ENCODE assay signal across 10 cellular contexts in genomic region chr6:26555505-26556262, GRCh38. TPM values are rescaled to one million over a fixed set of nuclear protein-coding genes. Genes with fewer than 3 reads are reported as not detected.
DNase-seq lines count a peak whose midpoint lies in the region; ATAC-seq and TF ChIP-seq lines count a peak whose summit lies in the region.
"Had no signal": no experiment of that assay in that cellular context is flagged by ENCODE, and none has a peak within 500 bp of the region (broad histone marks: within the 10 kb centered on the region; RNA-seq: fewer than 3 reads in every experiment).

No MANE protein-coding gene starts in this region.

- H3F3A ChIP-seq in GM23248 (ENCODE audit: insufficient read depth) = peaks cover 50% of the 10 kb centered on the region

- in situ Hi-C loops in GM23248 (cut with MboI) = no loop called here

- TF ChIP-seq CTCF in progenitor cell of endocrine pancreas (IDR thresholded peaks at IDR 0.05; ENCODE audit: unreplicated experiment) = no peak

- peak overlapping the region; percentile 78 for H3K4me2 ChIP-seq in GM23248 (ENCODE audit: unreplicated experiment)

- no peaks in the 10 kb centered on the region for H3K9me2 ChIP-seq in GM23248 (ENCODE audit: insufficient read depth)

- peak overlapping the region; percentile 30 for H3K4me3 Mint-ChIP-seq in dendritic cell treated with granulocyte-macrophage colony-stimulating factor and Interleukin-4, amounts not matched to agents 40 ng/mL and 50 ng/mL, for 4 days
- H3K4me3 Mint-ChIP-seq in progenitor cell of endocrine pancreas (ENCODE audit: low read depth) = no peak overlapping the region

- peaks cover 9% of the 10 kb centered on the region for H3K4me1 Mint-ChIP-seq in dendritic cell treated with granulocyte-macrophage colony-stimulating factor and Interleukin-4, amounts not matched to agents 40 ng/mL and 50 ng/mL, for 4 days (ENCODE audit: low read depth)
- H3K4me1 Mint-ChIP-seq in progenitor cell of endocrine pancreas (ENCODE audit: low read depth) = peaks cover 4% of the 10 kb centered on the region

- H2AFZ ChIP-seq in GM23248 = peak overlapping the region; percentile 42; the same call in 1 of the 2 replicates

- DNase-seq in GM23248 (peak; percentile 53), NCI-H2227 treated with DMSO at 0.1 percent for 48 hours (lab: John Stamatoyannopoulos, UW) (peak; percentile 83), progenitor cell of endocrine pancreas (ENCODE audit: low spot score, unreplicated experiment) (no peak), NCI-H2171 (lab: John Stamatoyannopoulos, UW) (no peak), OCI-M2 (lab: John Stamatoyannopoulos, UW; ENCODE audit: unreplicated experiment) (no peak), glomerular visceral epithelial cell (ENCODE audit: extremely low spot score) (no peak)

- H3K27me3 Mint-ChIP-seq in dendritic cell treated with granulocyte-macrophage colony-stimulating factor and Interleukin-4, amounts not matched to agents 40 ng/mL and 50 ng/mL, for 4 days = peaks cover 5% of the 10 kb centered on the region
- peaks cover 11% of the 10 kb centered on the region for H3K27me3 Mint-ChIP-seq in progenitor cell of endocrine pancreas

- H4K20me1 ChIP-seq in GM23248 (ENCODE audit: insufficient read depth) = no peaks in the 10 kb centered on the region

- no peaks in the 10 kb centered on the region for H3K27me3 ChIP-seq in GM23248 (replicated peaks; ENCODE audit: insufficient read depth)
- H3K27me3 ChIP-seq: SJSA1 had no signal

- peak overlapping the region; percentile 74 for H3K4me3 ChIP-seq in GM23248

- no peaks in the 10 kb centered on the region for H3K9me3 ChIP-seq in GM23248 (ENCODE audit: low read depth)
- H3K9me3 ChIP-seq: SJSA1 had no signal

- intact Hi-C loops in dendritic cell treated with granulocyte-macrophage colony-stimulating factor and Interleukin-4, amounts not matched to agents 40 ng/mL and 50 ng/mL, for 4 days (cut with micrococcal nuclease) = loop anchor here (2.0 kb wide), 1 partner anchor 13 kb away; no protein-coding TSS in a partner anchor

- H3K9ac ChIP-seq in GM23248 = 0 out of 2 replicates have a peak overlapping the region, but pooled peaks have one; percentile 9

- WGBS in GM23248 (ENCODE audit: low coverage in 1 of 2, low lambda C conversion rate in 2 of 2, missing lambda C conversion rate in 2 of 2), 2 experiments = 37 to 45% methylated on average over 19 of the region's 19 CpGs

- H3K9me3 Mint-ChIP-seq in dendritic cell treated with granulocyte-macrophage colony-stimulating factor and Interleukin-4, amounts not matched to agents 40 ng/mL and 50 ng/mL, for 4 days = no peaks in the 10 kb centered on the region
- no peaks in the 10 kb centered on the region for H3K9me3 Mint-ChIP-seq in progenitor cell of endocrine pancreas (ENCODE audit: low read depth)

- no peaks in the 10 kb centered on the region for H3K36me3 Mint-ChIP-seq in dendritic cell treated with granulocyte-macrophage colony-stimulating factor and Interleukin-4, amounts not matched to agents 40 ng/mL and 50 ng/mL, for 4 days (ENCODE audit: low read depth)
- H3K36me3 Mint-ChIP-seq in progenitor cell of endocrine pancreas (ENCODE audit: insufficient read depth) = no peaks in the 10 kb centered on the region

- peak overlapping the region; percentile 8; the same call in 1 of the 2 replicates for H3K27ac ChIP-seq in GM23248
- H3K27ac ChIP-seq: SJSA1 had no signal

- no peaks in the 10 kb centered on the region for H3K79me2 ChIP-seq in GM23248 (ENCODE audit: insufficient read depth)

- no peak overlapping the region for H3K27ac Mint-ChIP-seq in dendritic cell treated with granulocyte-macrophage colony-stimulating factor and Interleukin-4, amounts not matched to agents 40 ng/mL and 50 ng/mL, for 4 days
- peak overlapping the region; percentile 95 for H3K27ac Mint-ChIP-seq in progenitor cell of endocrine pancreas

- no peak for ATAC-seq in GM21367 (IDR thresholded peaks at IDR 0.05; ENCODE audit: unreplicated experiment)

- no peaks in the 10 kb centered on the region for H3K36me3 ChIP-seq in GM23248 (ENCODE audit: low read depth)
- H3K36me3 ChIP-seq: SJSA1 had no signal

- H3K4me1 ChIP-seq in GM23248 (ENCODE audit: insufficient read depth) = 0 out of 2 replicates have a peak, but pooled peaks cover 8% of the 10 kb centered on the region

RNA-seq across cellular contexts. Expression of gene HMGN4, which starts 17.5 kb away (rescaled TPM):
- total RNA-seq in GM23248 (2014; rRNA removed; shearing (Covaris generic)) = 81.6 and 87.2 TPM in 2 replicates
- 67.1 and 70.8 TPM in 2 replicates for polyA plus RNA-seq in GM23248 (2016; fragmentation: Nextera tagmentation; extraction: Ambion mirVana)
- 39.7 and 42.5 TPM in 2 replicates for total RNA-seq in progenitor cell of endocrine pancreas

RNA-seq across cellular contexts. Expression of gene ABT1, which starts 41.1 kb away (rescaled TPM):
- 10.9 and 12.9 TPM in 2 replicates for total RNA-seq in GM23248 (2014; rRNA removed; shearing (Covaris generic))
- polyA plus RNA-seq in GM23248 (2016; fragmentation: Nextera tagmentation; extraction: Ambion mirVana) = 17.3 and 17.6 TPM in 2 replicates
- 23.6 and 25.5 TPM in 2 replicates for total RNA-seq in progenitor cell of endocrine pancreas

RNA-seq across cellular contexts. Expression of gene BTN1A1, which starts 55.6 kb away (rescaled TPM):
- 0.11 TPM in 1 of 2 replicates, not detected in the other for total RNA-seq in GM23248 (2014; rRNA removed; shearing (Covaris generic))
- not detected in 2 replicates for polyA plus RNA-seq in GM23248 (2016; fragmentation: Nextera tagmentation; extraction: Ambion mirVana)
- total RNA-seq in progenitor cell of endocrine pancreas = 1.5 and 1.6 TPM in 2 replicates
- total RNA-seq: frontal cortex, SJSA1 had no signal

Comparison
In these comparisons a context has a peak if more than half of its experiments do, and no peak if none do; other contexts are left out.
1. DNase-seq: peak in GM23248 (single experiment) and NCI-H2227 treated with DMSO at 0.1 percent for 48 hours (single experiment); none in progenitor cell of endocrine pancreas (single experiment), NCI-H2171 (single experiment), OCI-M2 (single experiment) and glomerular visceral epithelial cell (single experiment).